ENCODE assay signal across 1 cellular context in the genomic region with DNA sequence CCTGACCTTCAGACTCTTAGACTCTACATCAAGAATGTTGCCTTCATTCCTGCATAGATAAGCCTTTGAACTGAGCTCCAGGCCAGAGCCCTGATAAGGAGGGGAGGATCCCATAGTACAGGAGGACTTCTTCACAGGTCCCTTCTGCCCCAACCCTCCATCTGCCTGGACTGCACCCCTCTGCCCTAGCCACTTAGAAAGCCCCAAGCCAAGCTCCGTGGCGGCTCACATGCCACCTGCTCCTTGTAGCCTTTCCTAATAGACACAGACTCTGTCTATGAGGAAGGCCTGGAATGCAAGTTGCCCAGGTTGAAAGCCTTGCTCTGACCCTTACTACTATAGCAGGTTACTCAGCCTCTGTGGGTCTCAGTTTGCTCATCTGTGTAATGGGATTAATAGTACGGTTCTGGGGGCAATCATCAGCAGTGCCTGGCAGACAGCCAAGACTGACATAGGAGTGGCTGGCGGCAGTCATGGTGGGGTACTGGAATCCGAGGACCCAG.
TF ChIP-seq lines count a peak whose summit lies in the region.

No MANE protein-coding gene starts in this region.

TF ChIP-seq in HepG2, 621 proteins besides CTCF, POLR2A, EP300 and RAD21:
- TF ChIP-seq ZNF629 (CRISPR knock-in tag; conservative IDR thresholded peaks at IDR 0.05) (peak; percentile 98), FOSL1 (CRISPR knock-in tag; IDR thresholded peaks at IDR 0.05; ENCODE audit: borderline replicate concordance) (0 out of 2 replicates have a peak, but pooled peaks have one; percentile 15), JUN (CRISPR knock-in tag; IDR thresholded peaks at IDR 0.05) (no peak), ATF7 (IDR thresholded peaks at IDR 0.05) (no peak), ATF7 (CRISPR knock-in tag; IDR thresholded peaks at IDR 0.05) (no peak), FOXA1 (IDR thresholded peaks at IDR 0.05) (no peak), FOXA1 (CRISPR knock-in tag; IDR thresholded peaks at IDR 0.05) (no peak), MXI1 (IDR thresholded peaks at IDR 0.05; ENCODE audit: borderline replicate concordance, low read depth, low read length) (no peak), ZNF256 (CRISPR knock-in tag; conservative IDR thresholded peaks at IDR 0.05) (no peak), ZNF777 (CRISPR knock-in tag; IDR thresholded peaks at IDR 0.05) (0 out of 2 replicates have a peak, but pooled peaks have one; percentile 4), ZNF33B (CRISPR knock-in tag; IDR thresholded peaks at IDR 0.05) (no peak), ZNF3 (CRISPR knock-in tag; IDR thresholded peaks at IDR 0.05) (peak; percentile 82), TBL1XR1 (IDR thresholded peaks at IDR 0.05; ENCODE audit: borderline replicate concordance, low read length, partially characterized antibody) (no peak), REST (IDR thresholded peaks at IDR 0.05; ENCODE audit: borderline replicate concordance in 1 of 2, low read depth in 1 of 2, low read length in 2 of 2) (no peak), ZNF773 (CRISPR knock-in tag; IDR thresholded peaks at IDR 0.05; ENCODE audit: borderline replicate concordance) (no peak), ZMYM3 (CRISPR knock-in tag; IDR thresholded peaks at IDR 0.05) (peak; percentile 85), ZNF431 (CRISPR knock-in tag; IDR thresholded peaks at IDR 0.05; ENCODE audit: borderline replicate concordance, low read depth) (no peak), ZBTB3 (CRISPR knock-in tag; IDR thresholded peaks at IDR 0.05; ENCODE audit: borderline replicate concordance, low read depth) (no peak), DMAP1 (CRISPR knock-in tag; IDR thresholded peaks at IDR 0.05) (no peak), ADNP (CRISPR knock-in tag; IDR thresholded peaks at IDR 0.05) (peak; percentile 75; the same call in 1 of the 2 replicates), CAMTA2 (CRISPR knock-in tag; IDR thresholded peaks at IDR 0.05; ENCODE audit: borderline replicate concordance) (no peak), RAD51 (IDR thresholded peaks at IDR 0.05; ENCODE audit: borderline replicate concordance) (no peak), RCOR2 (CRISPR knock-in tag; IDR thresholded peaks at IDR 0.05) (no peak), CHD4 (IDR thresholded peaks at IDR 0.05; ENCODE audit: borderline replicate concordance, low read length) (peak; percentile 56; the same call in 1 of the 2 replicates), NFRKB (IDR thresholded peaks at IDR 0.05) (no peak)
- TF ChIP-seq, protein P1, sequence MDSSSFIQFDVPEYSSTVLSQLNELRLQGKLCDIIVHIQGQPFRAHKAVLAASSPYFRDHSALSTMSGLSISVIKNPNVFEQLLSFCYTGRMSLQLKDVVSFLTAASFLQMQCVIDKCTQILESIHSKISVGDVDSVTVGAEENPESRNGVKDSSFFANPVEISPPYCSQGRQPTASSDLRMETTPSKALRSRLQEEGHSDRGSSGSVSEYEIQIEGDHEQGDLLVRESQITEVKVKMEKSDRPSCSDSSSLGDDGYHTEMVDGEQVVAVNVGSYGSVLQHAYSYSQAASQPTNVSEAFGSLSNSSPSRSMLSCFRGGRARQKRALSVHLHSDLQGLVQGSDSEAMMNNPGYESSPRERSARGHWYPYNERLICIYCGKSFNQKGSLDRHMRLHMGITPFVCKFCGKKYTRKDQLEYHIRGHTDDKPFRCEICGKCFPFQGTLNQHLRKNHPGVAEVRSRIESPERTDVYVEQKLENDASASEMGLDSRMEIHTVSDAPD (CRISPR knock-in tag; IDR thresholded peaks at IDR 0.05), result no peak
- TF ChIP-seq, protein P2, sequence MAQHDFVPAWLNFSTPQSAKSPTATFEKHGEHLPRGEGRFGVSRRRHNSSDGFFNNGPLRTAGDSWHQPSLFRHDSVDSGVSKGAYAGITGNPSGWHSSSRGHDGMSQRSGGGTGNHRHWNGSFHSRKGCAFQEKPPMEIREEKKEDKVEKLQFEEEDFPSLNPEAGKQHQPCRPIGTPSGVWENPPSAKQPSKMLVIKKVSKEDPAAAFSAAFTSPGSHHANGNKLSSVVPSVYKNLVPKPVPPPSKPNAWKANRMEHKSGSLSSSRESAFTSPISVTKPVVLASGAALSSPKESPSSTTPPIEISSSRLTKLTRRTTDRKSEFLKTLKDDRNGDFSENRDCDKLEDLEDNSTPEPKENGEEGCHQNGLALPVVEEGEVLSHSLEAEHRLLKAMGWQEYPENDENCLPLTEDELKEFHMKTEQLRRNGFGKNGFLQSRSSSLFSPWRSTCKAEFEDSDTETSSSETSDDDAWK (CRISPR knock-in tag; IDR thresholded peaks at IDR 0.05), result no peak
- TF ChIP-seq, protein P3, sequence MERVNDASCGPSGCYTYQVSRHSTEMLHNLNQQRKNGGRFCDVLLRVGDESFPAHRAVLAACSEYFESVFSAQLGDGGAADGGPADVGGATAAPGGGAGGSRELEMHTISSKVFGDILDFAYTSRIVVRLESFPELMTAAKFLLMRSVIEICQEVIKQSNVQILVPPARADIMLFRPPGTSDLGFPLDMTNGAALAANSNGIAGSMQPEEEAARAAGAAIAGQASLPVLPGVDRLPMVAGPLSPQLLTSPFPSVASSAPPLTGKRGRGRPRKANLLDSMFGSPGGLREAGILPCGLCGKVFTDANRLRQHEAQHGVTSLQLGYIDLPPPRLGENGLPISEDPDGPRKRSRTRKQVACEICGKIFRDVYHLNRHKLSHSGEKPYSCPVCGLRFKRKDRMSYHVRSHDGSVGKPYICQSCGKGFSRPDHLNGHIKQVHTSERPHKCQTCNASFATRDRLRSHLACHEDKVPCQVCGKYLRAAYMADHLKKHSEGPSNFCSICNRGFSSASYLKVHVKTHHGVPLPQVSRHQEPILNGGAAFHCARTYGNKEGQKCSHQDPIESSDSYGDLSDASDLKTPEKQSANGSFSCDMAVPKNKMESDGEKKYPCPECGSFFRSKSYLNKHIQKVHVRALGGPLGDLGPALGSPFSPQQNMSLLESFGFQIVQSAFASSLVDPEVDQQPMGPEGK (CRISPR knock-in tag; IDR thresholded peaks at IDR 0.05), result no peak
- TF ChIP-seq, protein P4, sequence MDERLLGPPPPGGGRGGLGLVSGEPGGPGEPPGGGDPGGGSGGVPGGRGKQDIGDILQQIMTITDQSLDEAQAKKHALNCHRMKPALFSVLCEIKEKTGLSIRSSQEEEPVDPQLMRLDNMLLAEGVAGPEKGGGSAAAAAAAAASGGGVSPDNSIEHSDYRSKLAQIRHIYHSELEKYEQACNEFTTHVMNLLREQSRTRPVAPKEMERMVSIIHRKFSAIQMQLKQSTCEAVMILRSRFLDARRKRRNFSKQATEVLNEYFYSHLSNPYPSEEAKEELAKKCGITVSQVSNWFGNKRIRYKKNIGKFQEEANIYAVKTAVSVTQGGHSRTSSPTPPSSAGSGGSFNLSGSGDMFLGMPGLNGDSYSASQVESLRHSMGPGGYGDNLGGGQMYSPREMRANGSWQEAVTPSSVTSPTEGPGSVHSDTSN (CRISPR knock-in tag; IDR thresholded peaks at IDR 0.05), result no peak
- TF ChIP-seq, protein P5, sequence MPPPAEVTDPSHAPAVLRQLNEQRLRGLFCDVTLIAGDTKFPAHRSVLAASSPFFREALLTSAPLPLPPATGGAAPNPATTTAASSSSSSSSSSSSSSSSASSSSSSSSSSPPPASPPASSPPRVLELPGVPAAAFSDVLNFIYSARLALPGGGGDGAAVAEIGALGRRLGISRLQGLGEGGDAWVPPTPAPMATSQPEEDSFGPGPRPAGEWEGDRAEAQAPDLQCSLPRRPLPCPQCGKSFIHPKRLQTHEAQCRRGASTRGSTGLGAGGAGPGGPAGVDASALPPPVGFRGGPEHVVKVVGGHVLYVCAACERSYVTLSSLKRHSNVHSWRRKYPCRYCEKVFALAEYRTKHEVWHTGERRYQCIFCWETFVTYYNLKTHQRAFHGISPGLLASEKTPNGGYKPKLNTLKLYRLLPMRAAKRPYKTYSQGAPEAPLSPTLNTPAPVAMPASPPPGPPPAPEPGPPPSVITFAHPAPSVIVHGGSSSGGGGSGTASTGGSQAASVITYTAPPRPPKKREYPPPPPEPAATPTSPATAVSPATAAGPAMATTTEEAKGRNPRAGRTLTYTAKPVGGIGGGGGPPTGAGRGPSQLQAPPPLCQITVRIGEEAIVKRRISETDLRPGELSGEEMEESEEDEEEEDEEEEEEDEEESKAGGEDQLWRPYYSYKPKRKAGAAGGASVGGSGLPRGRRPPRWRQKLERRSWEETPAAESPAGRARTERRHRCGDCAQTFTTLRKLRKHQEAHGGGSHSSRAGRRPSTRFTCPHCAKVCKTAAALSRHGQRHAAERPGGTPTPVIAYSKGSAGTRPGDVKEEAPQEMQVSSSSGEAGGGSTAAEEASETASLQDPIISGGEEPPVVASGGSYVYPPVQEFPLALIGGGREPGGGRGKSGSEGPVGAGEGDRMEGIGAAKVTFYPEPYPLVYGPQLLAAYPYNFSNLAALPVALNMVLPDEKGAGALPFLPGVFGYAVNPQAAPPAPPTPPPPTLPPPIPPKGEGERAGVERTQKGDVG (CRISPR knock-in tag; IDR thresholded peaks at IDR 0.05; ENCODE audit: borderline replicate concordance), result no peak
